ENCODE assay signal across 25 cellular contexts in the genomic region with DNA sequence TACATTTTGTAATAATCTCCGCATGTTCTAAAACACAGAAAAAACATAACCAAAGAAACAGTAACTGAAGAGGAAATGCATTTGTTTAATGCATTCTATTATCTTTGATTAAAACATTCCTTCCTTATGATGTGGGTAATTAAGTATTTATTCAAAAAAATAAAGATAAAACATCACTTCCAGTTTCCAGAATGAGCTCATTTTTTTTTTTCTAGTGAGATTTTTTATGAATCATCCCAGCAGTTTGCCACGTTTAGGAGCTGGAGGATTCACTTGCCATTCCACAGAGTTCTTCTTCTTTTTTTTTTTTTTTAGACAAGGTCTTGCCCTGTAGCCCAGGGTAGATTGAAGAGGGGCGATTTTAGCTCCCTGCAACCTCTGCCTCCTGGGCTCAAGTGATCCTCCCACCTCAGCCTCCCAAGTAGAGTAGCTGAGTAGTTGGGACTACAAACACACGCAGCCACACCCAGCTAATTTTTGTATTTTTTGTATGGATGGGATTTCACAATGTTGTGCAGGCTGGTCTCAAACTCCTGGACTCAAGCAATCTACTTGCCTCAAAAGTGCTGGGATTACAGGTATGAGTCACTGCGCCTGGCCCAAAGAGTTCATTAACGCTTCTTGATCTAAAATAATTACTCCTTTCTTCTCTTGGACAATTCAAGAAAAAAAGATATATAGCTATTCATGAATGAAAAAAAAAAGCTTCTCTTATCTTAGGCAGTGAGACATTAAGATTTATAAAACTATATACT.
A peak's percentile ranks its signal among the peaks of the same experiment; 100 is the strongest.
DNase-seq lines count a peak whose midpoint lies in the region; ATAC-seq, FAIRE-seq and TF ChIP-seq lines count a peak whose summit lies in the region.
"Had no signal": no experiment of that assay in that cellular context is flagged by ENCODE, and none has a peak within 500 bp of the region (broad histone marks: within the 10 kb centered on the region; RNA-seq: fewer than 3 reads in every experiment).

No MANE protein-coding gene starts in this region.

- no peaks in the 10 kb centered on the region for H3K79me2 ChIP-seq in endothelial cell of umbilical vein (ENCODE audit: control insufficient read depth, insufficient read depth, low read length)
- H3K79me2 ChIP-seq in osteoblast (ENCODE audit: insufficient read depth, low read length) = no peaks in the 10 kb centered on the region
- H3K79me2 ChIP-seq: hepatocyte had no signal

- TF ChIP-seq CTCF in Panc1 (IDR thresholded peaks at IDR 0.05) (no peak), endothelial cell of umbilical vein (IDR thresholded peaks at IDR 0.05; ENCODE audit: extremely low read depth in 1 of 2, insufficient read depth in 1 of 2, low read depth in 1 of 2, low read length in 2 of 2) (no peak), osteoblast (IDR thresholded peaks at IDR 0.05; ENCODE audit: extremely low read depth, low read depth, low read length) (no peak), WERI-Rb-1 (IDR thresholded peaks at IDR 0.05; ENCODE audit: low read depth, low read length) (no peak)

- H3K9me1 ChIP-seq in endothelial cell of umbilical vein (replicated peaks; ENCODE audit: control insufficient read depth, extremely low read depth, insufficient read depth, low read length) = no peaks in the 10 kb centered on the region

- CTCF ChIA-PET in Panc1 (lab: Charles Lee) (interaction anchor here (0.6 to 0.7 kb wide), 2 partner anchors 27 to 186 kb away, joined by 3 read pairs; no protein-coding TSS in a partner anchor), endothelial cell of umbilical vein (lab: Charles Lee) (interaction anchor here (0.8 to 11.1 kb wide), 13 partner anchors 16 to 289 kb away, joined by 3 to 630 read pairs (median 4); partner anchors contain the start of gene DKK1)

- ATAC-seq in Panc1 (no peak), HG02610 (IDR thresholded peaks at IDR 0.05; ENCODE audit: unreplicated experiment) (no peak), GM21619 (IDR thresholded peaks at IDR 0.05; ENCODE audit: unreplicated experiment) (no peak), HG02884 (IDR thresholded peaks at IDR 0.05; ENCODE audit: unreplicated experiment) (no peak)
- ATAC-seq: activated naive CD8-positive, alpha-beta T cell treated with anti-CD3 and anti-CD28 coated beads, Interleukin-2, amount 50 U/mL, for 24 hours; esophagus mucosa; naive thymus-derived CD4-positive, alpha-beta T cell had no signal

- dilution Hi-C loops in endothelial cell of umbilical vein (cut with MboI; ENCODE audit: extremely low pct_ligation_motif_present, low sequenced_read_pairs) = no loop called here

- POLR2A ChIA-PET in Panc1 (lab: Charles Lee) (interaction anchor here (0.6 kb wide), 1 partner anchor 11 kb away, joined by 3 read pairs; no protein-coding TSS in a partner anchor), endothelial cell of umbilical vein (lab: Charles Lee) (interaction anchor here (0.6 to 2.8 kb wide), 3 partner anchors 60 to 178 kb away, joined by 3 to 12 read pairs (median 11); partner anchors contain the start of gene DKK1)

- H3K36me3 ChIP-seq in Panc1 (ENCODE audit: control insufficient read depth, insufficient read depth, low read length) = no peaks in the 10 kb centered on the region
- no peaks in the 10 kb centered on the region for H3K36me3 ChIP-seq in endothelial cell of umbilical vein (ENCODE audit: control insufficient read depth in 2 of 2, extremely low read depth in 1 of 2, insufficient read depth in 2 of 2, low read length in 2 of 2)
- H3K36me3 ChIP-seq in osteoblast (ENCODE audit: insufficient read depth, low read length) = no peaks in the 10 kb centered on the region
- H3K36me3 ChIP-seq in WERI-Rb-1 = no peaks in the 10 kb centered on the region
- H3K36me3 ChIP-seq: BLaER1, sigmoid colon, transverse colon had no signal

- peak; percentile 57 for DNase-seq in GM03348 (ENCODE audit: low spot score)
- no peak for DNase-seq in Panc1 (ENCODE audit: low read depth, low spot score)
- DNase-seq in endothelial cell of umbilical vein (ENCODE audit: low read depth, low spot score) = peak; percentile 35
- no peak for DNase-seq in osteoblast (ENCODE audit: insufficient read length, low spot score, missing footprints)
- DNase-seq in WERI-Rb-1 = no peak
- DNase-seq: activated naive CD8-positive, alpha-beta T cell treated with anti-CD3 and anti-CD28 coated beads, Interleukin-2, amount 50 U/mL, for 24 hours; caudate nucleus; KBM-7; naive thymus-derived CD4-positive, alpha-beta T cell; NCI-H1092; NCI-H2081; posterior cingulate gyrus; sigmoid colon; stimulated activated CD4-positive, alpha-beta T cell treated with anti-CD3 and anti-CD28 coated beads, Interleukin-2, amount 100 ng/mL, for 24 hours; transverse colon had no signal

- H3K4me1 ChIP-seq in Panc1 (ENCODE audit: control insufficient read depth, insufficient read depth, low read length) (peaks cover 4% of the 10 kb centered on the region), endothelial cell of umbilical vein (ENCODE audit: control insufficient read depth, extremely low read depth, insufficient read depth, low read length) (peaks cover 37% of the 10 kb centered on the region), osteoblast (ENCODE audit: insufficient read depth, low read length) (peaks cover 31% of the 10 kb centered on the region)
- H3K4me1 ChIP-seq: sigmoid colon, transverse colon had no signal

- peak overlapping the region; percentile 84 for H2AFZ ChIP-seq in endothelial cell of umbilical vein (ENCODE audit: low read depth, low read length)
- peak overlapping the region; percentile 79 for H2AFZ ChIP-seq in osteoblast (ENCODE audit: low read length)
- H2AFZ ChIP-seq: hepatocyte had no signal

- intact Hi-C loops in Panc1 (cut with micrococcal nuclease; ENCODE audit: unreplicated experiment) = loop anchor here (10.0 kb wide), 1 partner anchor 73 kb away; no protein-coding TSS in a partner anchor
- intact Hi-C loops in endothelial cell of umbilical vein (cut with micrococcal nuclease) = no loop called here

- H3K27ac ChIP-seq in Panc1 (ENCODE audit: low read length) (peak overlapping the region; percentile 2; the same call in 1 of the 2 replicates), endothelial cell of umbilical vein (ENCODE audit: insufficient read depth, low read depth, low read length) (peak overlapping the region; percentile 43), osteoblast (ENCODE audit: low read depth, low read length) (peak overlapping the region; percentile 73), WERI-Rb-1 (no peak overlapping the region)
- H3K27ac ChIP-seq: BLaER1, hepatocyte, sigmoid colon, transverse colon had no signal

- H4K20me1 ChIP-seq in endothelial cell of umbilical vein (replicated peaks; ENCODE audit: control insufficient read depth, extremely low read depth, insufficient read depth, low read length) (no peaks in the 10 kb centered on the region), osteoblast (ENCODE audit: insufficient read depth, low read length) (no peaks in the 10 kb centered on the region)
- H4K20me1 ChIP-seq: BLaER1 had no signal

- in situ Hi-C loops in Panc1 (cut with HindIII; ENCODE audit: low pct_unique_long_range_greater_than_20kb, low sequenced_read_pairs) = no loop called here

- no peak for FAIRE-seq in endothelial cell of umbilical vein (lab: Jason Lieb, UNC)
- FAIRE-seq: D721Med, GM12892, keratinocyte had no signal

- peak overlapping the region; percentile 19 for H3K9ac ChIP-seq in endothelial cell of umbilical vein (replicated peaks; ENCODE audit: extremely low read depth, insufficient read depth, low read length)
- H3K9ac ChIP-seq: BLaER1 had no signal

- peak overlapping the region; percentile 62 for H3K4me2 ChIP-seq in endothelial cell of umbilical vein (ENCODE audit: insufficient read depth, low read length)
- peak overlapping the region; percentile 41 for H3K4me2 ChIP-seq in osteoblast (ENCODE audit: insufficient read depth, low read length)
- H3K4me2 ChIP-seq: BLaER1, hepatocyte had no signal

- BruUV-seq in Panc1 (replicated peaks; lab: Mats Ljungman, UMichigan) (no TSS peak), endothelial cell of umbilical vein (replicated peaks; lab: Mats Ljungman, UMichigan) (no TSS peak)

- H3K27me3 ChIP-seq in Panc1 (ENCODE audit: control insufficient read depth, insufficient read depth, low read length) (no peaks in the 10 kb centered on the region), endothelial cell of umbilical vein (ENCODE audit: control insufficient read depth in 2 of 2, insufficient read depth in 2 of 2, low read length in 2 of 2) (no peaks in the 10 kb centered on the region), osteoblast (ENCODE audit: insufficient read depth, low read length) (no peaks in the 10 kb centered on the region), WERI-Rb-1 (ENCODE audit: insufficient read depth, low read depth, severe bottlenecking) (no peaks in the 10 kb centered on the region)
- H3K27me3 ChIP-seq: BLaER1, hepatocyte, sigmoid colon, transverse colon had no signal

- TF ChIP-seq POLR2A in endothelial cell of umbilical vein (IDR thresholded peaks at IDR 0.05; ENCODE audit: low read depth, low read length) = no peak

- no peak overlapping the region for H3K4me3 ChIP-seq in Panc1 (ENCODE audit: low read depth in 2 of 2, low read length in 2 of 2)
- no peak overlapping the region for H3K4me3 ChIP-seq in endothelial cell of umbilical vein (replicated peaks in 1 of 3; ENCODE audit: insufficient read depth in 1 of 3, low read depth in 1 of 3, low read length in 3 of 3)
- H3K4me3 ChIP-seq in osteoblast (ENCODE audit: insufficient read depth, low read length) = no peak overlapping the region
- H3K4me3 ChIP-seq in WERI-Rb-1 (ENCODE audit: low read depth, low read length) = no peak overlapping the region
- H3K4me3 ChIP-seq: BLaER1, hepatocyte, lung, sigmoid colon, transverse colon had no signal

- H3K9me3 ChIP-seq in Panc1 (ENCODE audit: control insufficient read depth, insufficient read depth, low read depth, low read length) (peaks cover 56% of the 10 kb centered on the region), endothelial cell of umbilical vein (replicated peaks; ENCODE audit: control insufficient read depth, insufficient read depth, low read length) (no peaks in the 10 kb centered on the region), osteoblast (ENCODE audit: low read depth, low read length) (no peaks in the 10 kb centered on the region), WERI-Rb-1 (ENCODE audit: severe bottlenecking) (no peaks in the 10 kb centered on the region)
- H3K9me3 ChIP-seq: BLaER1, sigmoid colon, transverse colon had no signal

TF ChIP-seq in endothelial cell of umbilical vein, 7 proteins besides CTCF, POLR2A, EP300 and RAD21 (continues in another document):
- TF ChIP-seq POLR2AphosphoS5 (IDR thresholded peaks at IDR 0.05; ENCODE audit: insufficient read depth, low read depth, low read length) = no peak
- TF ChIP-seq MAX (IDR thresholded peaks at IDR 0.05; ENCODE audit: insufficient read depth, insufficient read length) = no peak
- TF ChIP-seq JUN (IDR thresholded peaks at IDR 0.05; ENCODE audit: borderline replicate concordance, insufficient read depth, insufficient read length, low read depth) = no peak
- TF ChIP-seq GATA2 (IDR thresholded peaks at IDR 0.05; ENCODE audit: insufficient read depth, insufficient read length, low read depth, low read length) = no peak
- TF ChIP-seq FOS (IDR thresholded peaks at IDR 0.05; ENCODE audit: borderline replicate concordance, insufficient read depth, low read length) = peak; percentile 48

Comparison
In these comparisons a context has a peak if more than half of its experiments do, and no peak if none do; other contexts are left out.
1. DNase-seq: peak in GM03348 (single experiment) and endothelial cell of umbilical vein (single experiment); none in Panc1 (single experiment), osteoblast (single experiment) and WERI-Rb-1 (single experiment).